In genomic region chr19:4768934-4769777, GRCh38 we compare ENCODE assay signal across 8 cellular contexts. TPM values are rescaled to one million over a fixed set of nuclear protein-coding genes. Genes with fewer than 3 reads are reported as not detected.
DNase-seq lines count a peak whose midpoint lies in the region; ATAC-seq, FAIRE-seq and TF ChIP-seq lines count a peak whose summit lies in the region.

No MANE protein-coding gene starts in this region.

- POLR2A ChIA-PET in endothelial cell of umbilical vein (lab: Charles Lee): interaction anchor here (0.6 kb wide), 1 partner anchor 8 kb away, joined by 3 read pairs; no protein-coding TSS in a partner anchor

- ATAC-seq in HG02763 (IDR thresholded peaks at IDR 0.05; ENCODE audit: unreplicated experiment): no peak

- DNase-seq in AG10803 (ENCODE audit: low read depth) (peak; percentile 76), HPDE6-E6E7 (ENCODE audit: extremely low spot score) (peak; percentile 48), NCI-H748 (lab: John Stamatoyannopoulos, UW; ENCODE audit: unreplicated experiment) (peak; percentile 89), endothelial cell of umbilical vein (ENCODE audit: low read depth, low spot score) (peak; percentile 75), mesothelial cell of epicardium (ENCODE audit: low spot score in 2 of 2, unreplicated experiment in 2 of 2) (peak; percentile 87 to 96)
- peak; percentile 50 for DNase-seq in activated CD8-positive, alpha-beta memory T cell treated with anti-CD3 and anti-CD28 coated beads, Interleukin-2, amount 50 U/mL, for 1 hour (ENCODE audit: extremely low read depth)
- peak; percentile 57 to 61 for DNase-seq in stimulated activated CD8-positive, alpha-beta memory T cell treated with anti-CD3 and anti-CD28 coated beads, Interleukin-15, amount 100 ng/mL, for 48 hours (ENCODE audit: low read depth in 2 of 2)

- H3K79me2 ChIP-seq in endothelial cell of umbilical vein (ENCODE audit: control insufficient read depth, insufficient read depth, low read length): no peaks in the 10 kb centered on the region

- TF ChIP-seq POLR2A in endothelial cell of umbilical vein (IDR thresholded peaks at IDR 0.05; ENCODE audit: low read depth, low read length): no peak

- no peaks in the 10 kb centered on the region for H4K20me1 ChIP-seq in endothelial cell of umbilical vein (replicated peaks; ENCODE audit: control insufficient read depth, extremely low read depth, insufficient read depth, low read length)

- H3K4me2 ChIP-seq in endothelial cell of umbilical vein (ENCODE audit: insufficient read depth, low read length): no peak overlapping the region

- peak; percentile 80 for FAIRE-seq in endothelial cell of umbilical vein (lab: Jason Lieb, UNC)

- H3K9ac ChIP-seq in endothelial cell of umbilical vein (replicated peaks; ENCODE audit: extremely low read depth, insufficient read depth, low read length): no peak overlapping the region

- H3K4me3 Mint-ChIP-seq in mesothelial cell of epicardium: no peak overlapping the region

- H2AFZ ChIP-seq in endothelial cell of umbilical vein (ENCODE audit: low read depth, low read length): no peak overlapping the region

- dilution Hi-C loops in endothelial cell of umbilical vein (cut with MboI; ENCODE audit: extremely low pct_ligation_motif_present, low sequenced_read_pairs): no loop called here

- no peaks in the 10 kb centered on the region for H3K9me3 Mint-ChIP-seq in mesothelial cell of epicardium

- no peaks in the 10 kb centered on the region for H3K4me1 ChIP-seq in endothelial cell of umbilical vein (ENCODE audit: control insufficient read depth, extremely low read depth, insufficient read depth, low read length)

- H3K27ac ChIP-seq in endothelial cell of umbilical vein (ENCODE audit: insufficient read depth, low read depth, low read length): no peak overlapping the region

- no peaks in the 10 kb centered on the region for H3K4me1 Mint-ChIP-seq in mesothelial cell of epicardium

- no peak for TF ChIP-seq CTCF in AG10803 (conservative IDR thresholded peaks at IDR 0.05; ENCODE audit: low read length)
- TF ChIP-seq CTCF in endothelial cell of umbilical vein (IDR thresholded peaks at IDR 0.05; ENCODE audit: extremely low read depth in 1 of 2, insufficient read depth in 1 of 2, low read depth in 1 of 2, low read length in 2 of 2): no peak
- TF ChIP-seq CTCF in mesothelial cell of epicardium (IDR thresholded peaks at IDR 0.05; ENCODE audit: unreplicated experiment): no peak

- no peaks in the 10 kb centered on the region for H3K9me1 ChIP-seq in endothelial cell of umbilical vein (replicated peaks; ENCODE audit: control insufficient read depth, extremely low read depth, insufficient read depth, low read length)

- no peaks in the 10 kb centered on the region for H3K36me3 Mint-ChIP-seq in mesothelial cell of epicardium

- CTCF ChIA-PET in endothelial cell of umbilical vein (lab: Charles Lee): interaction anchor here (0.7 to 1.1 kb wide), 4 partner anchors 9 to 58 kb away, joined by 3 to 11 read pairs (median 4); partner anchors contain the start of gene FEM1A

- no peaks in the 10 kb centered on the region for H3K9me3 ChIP-seq in endothelial cell of umbilical vein (replicated peaks; ENCODE audit: control insufficient read depth, insufficient read depth, low read length)

- H3K4me3 ChIP-seq in AG10803 (ENCODE audit: low read length) (no peak overlapping the region), endothelial cell of umbilical vein (replicated peaks in 1 of 3; ENCODE audit: insufficient read depth in 1 of 3, low read depth in 1 of 3, low read length in 3 of 3) (no peak overlapping the region)

- peak overlapping the region; percentile 62 for H3K27ac Mint-ChIP-seq in mesothelial cell of epicardium

- no peaks in the 10 kb centered on the region for H3K36me3 ChIP-seq in endothelial cell of umbilical vein (ENCODE audit: control insufficient read depth in 2 of 2, extremely low read depth in 1 of 2, insufficient read depth in 2 of 2, low read length in 2 of 2)

- no TSS peak for BruUV-seq in endothelial cell of umbilical vein (replicated peaks; lab: Mats Ljungman, UMichigan)

- no peaks in the 10 kb centered on the region for H3K27me3 ChIP-seq in endothelial cell of umbilical vein (ENCODE audit: control insufficient read depth in 2 of 2, insufficient read depth in 2 of 2, low read length in 2 of 2)

- peaks cover 28% of the 10 kb centered on the region for H3K27me3 Mint-ChIP-seq in mesothelial cell of epicardium (ENCODE audit: low read depth)

- intact Hi-C loops in endothelial cell of umbilical vein (cut with micrococcal nuclease): no loop called here

TF ChIP-seq in endothelial cell of umbilical vein, 7 proteins besides CTCF, POLR2A, EP300 and RAD21:
- TF ChIP-seq EZH2 (IDR thresholded peaks at IDR 0.05; ENCODE audit: borderline replicate concordance, low read depth, low read length, severe bottlenecking) (no peak), GATA2 (IDR thresholded peaks at IDR 0.05; ENCODE audit: insufficient read depth, insufficient read length, low read depth, low read length) (no peak), FOS (IDR thresholded peaks at IDR 0.05; ENCODE audit: borderline replicate concordance, insufficient read depth, low read length) (no peak), MYC (IDR thresholded peaks at IDR 0.05; ENCODE audit: low read depth, low read length) (no peak), MAX (IDR thresholded peaks at IDR 0.05; ENCODE audit: insufficient read depth, insufficient read length) (peak; percentile 45), POLR2AphosphoS5 (IDR thresholded peaks at IDR 0.05; ENCODE audit: insufficient read depth, low read depth, low read length) (peak; percentile 78), JUN (IDR thresholded peaks at IDR 0.05; ENCODE audit: borderline replicate concordance, insufficient read depth, insufficient read length, low read depth) (no peak)

RNA-seq across cellular contexts. Expression of gene FEM1A, which starts 22.4 kb away (rescaled TPM):
- total RNA-seq in endothelial cell of umbilical vein (11.4 TPM in 2 replicates), mesothelial cell of epicardium (11.0 to 11.5 TPM (median 11.5 TPM) in 3 replicates)
- 5.1 and 5.9 TPM in 2 replicates for polyA plus RNA-seq in endothelial cell of umbilical vein
- 4.1 and 5.3 TPM in 2 replicates for polyA plus RNA-seq in endothelial cell of umbilical vein (2011; cell fraction: cytosol; rRNA removed)
- 3.6 and 4.0 TPM in 2 replicates for polyA plus RNA-seq in endothelial cell of umbilical vein (2011; cell fraction: nucleus; rRNA removed)
- polyA plus RNA-seq in endothelial cell of umbilical vein (2012): 0.67 and 0.91 TPM in 2 replicates
- 9.4 and 9.6 TPM in 2 replicates for polyA minus RNA-seq in endothelial cell of umbilical vein
- 10.3 TPM for polyA minus RNA-seq in endothelial cell of umbilical vein (2011; cell fraction: cytosol; rRNA and poly(A)+ RNA removed)
- 5.0 and 7.3 TPM in 2 replicates for polyA minus RNA-seq in endothelial cell of umbilical vein (2011; cell fraction: nucleus; rRNA and poly(A)+ RNA removed)

RNA-seq across cellular contexts. Expression of gene DPP9, which starts 45.5 kb away (rescaled TPM):
- total RNA-seq in endothelial cell of umbilical vein (87.6 and 98.0 TPM in 2 replicates), mesothelial cell of epicardium (36.8 to 37.1 TPM (median 36.9 TPM) in 3 replicates)
- polyA plus RNA-seq in endothelial cell of umbilical vein: 31.5 and 38.3 TPM in 2 replicates
- 20.3 TPM in 2 replicates for polyA plus RNA-seq in endothelial cell of umbilical vein (2011; cell fraction: cytosol; rRNA removed)
- polyA plus RNA-seq in endothelial cell of umbilical vein (2011; cell fraction: nucleus; rRNA removed): 34.8 and 37.6 TPM in 2 replicates
- polyA plus RNA-seq in endothelial cell of umbilical vein (2012): 52.3 and 53.6 TPM in 2 replicates
- 17.5 and 24.7 TPM in 2 replicates for polyA minus RNA-seq in endothelial cell of umbilical vein
- 17.6 TPM for polyA minus RNA-seq in endothelial cell of umbilical vein (2011; cell fraction: cytosol; rRNA and poly(A)+ RNA removed)
- 25.6 and 54.2 TPM in 2 replicates for polyA minus RNA-seq in endothelial cell of umbilical vein (2011; cell fraction: nucleus; rRNA and poly(A)+ RNA removed)
